22 cellular contexts compared by ENCODE assay signal in genomic region chr2:120425014-120425413, GRCh38.
"Had no signal": no experiment of that assay in that cellular context is flagged by ENCODE, and none has a peak within 500 bp of the region (broad histone marks: within the 10 kb centered on the region; RNA-seq: fewer than 3 reads in every experiment).

No MANE protein-coding gene starts in this region.

- H3K9me3 ChIP-seq: esophagus squamous epithelium, gastrocnemius medialis, tibial artery, uterus had no signal

- H3K9me3 Mint-ChIP-seq: activated naive CD4-positive, alpha-beta T cell treated with anti-CD3 and anti-CD28 coated beads, Interleukin-2, amount 50 U/mL, for 24 hours; effector memory CD8-positive, alpha-beta T cell; mesothelial cell of epicardium; natural killer cell; stimulated activated naive CD8-positive, alpha-beta T cell treated with anti-CD3 and anti-CD28 coated beads, Interleukin-15, Interleukin-2, amounts not matched to agents 100 ng/mL and 50 ng/mL, for 24 hours; T-helper 2 cell treated with Interferon-gamma antibody and Interleukin-4, amounts not matched to agents 5 μg/mL and 100 μg/mL, for 36 hours had no signal

- H3K27ac Mint-ChIP-seq: activated naive CD4-positive, alpha-beta T cell treated with anti-CD3 and anti-CD28 coated beads, Interleukin-2, amount 50 U/mL, for 24 hours; brain; effector memory CD8-positive, alpha-beta T cell; mesothelial cell of epicardium; natural killer cell; progenitor cell of endocrine pancreas; stimulated activated naive CD8-positive, alpha-beta T cell treated with anti-CD3 and anti-CD28 coated beads, Interleukin-15, Interleukin-2, amounts not matched to agents 100 ng/mL and 50 ng/mL, for 24 hours; T-helper 2 cell treated with Interferon-gamma antibody and Interleukin-4, amounts not matched to agents 5 μg/mL and 100 μg/mL, for 36 hours had no signal

- H3K4me1 Mint-ChIP-seq: activated naive CD4-positive, alpha-beta T cell treated with anti-CD3 and anti-CD28 coated beads, Interleukin-2, amount 50 U/mL, for 24 hours; mesothelial cell of epicardium; natural killer cell had no signal

- H3K36me3 Mint-ChIP-seq: activated naive CD4-positive, alpha-beta T cell treated with anti-CD3 and anti-CD28 coated beads, Interleukin-2, amount 50 U/mL, for 24 hours; brain; mesothelial cell of epicardium; natural killer cell had no signal

- H3K4me3 ChIP-seq: esophagus squamous epithelium, gastrocnemius medialis, lung, tibial artery, uterus had no signal

- H3K4me1 ChIP-seq: esophagus squamous epithelium, gastrocnemius medialis, tibial artery, uterus had no signal

- H3K27me3 ChIP-seq: uterus had no signal

- H3K4me3 Mint-ChIP-seq: activated naive CD4-positive, alpha-beta T cell treated with anti-CD3 and anti-CD28 coated beads, Interleukin-2, amount 50 U/mL, for 24 hours; brain; effector memory CD8-positive, alpha-beta T cell; mesothelial cell of epicardium; natural killer cell; stimulated activated naive CD8-positive, alpha-beta T cell treated with anti-CD3 and anti-CD28 coated beads, Interleukin-15, Interleukin-2, amounts not matched to agents 100 ng/mL and 50 ng/mL, for 24 hours; T-helper 2 cell treated with Interferon-gamma antibody and Interleukin-4, amounts not matched to agents 5 μg/mL and 100 μg/mL, for 36 hours had no signal

- H3K27ac ChIP-seq: esophagus squamous epithelium, gastrocnemius medialis, tibial artery, uterus, WERI-Rb-1 had no signal

- ATAC-seq: effector memory CD8-positive, alpha-beta T cell; gastrocnemius medialis; left colon; natural killer cell; SK-N-SH treated with all-trans-retinoic acid at 6 μM for 48 hours had no signal

- DNase-seq: activated gamma-delta T cell treated with Interleukin-2 at 50 U/mL for 16 hours; anterior cingulate cortex; caudate nucleus; effector memory CD8-positive, alpha-beta T cell; esophagus squamous epithelium; gastrocnemius medialis; hypothalamus; left colon; natural killer cell; retina; stimulated activated CD4-positive, alpha-beta T cell treated with anti-CD3 and anti-CD28 coated beads, Interleukin-4, amount 100 ng/mL, for 4 hours; tibial artery; WERI-Rb-1 had no signal

- H3K36me3 ChIP-seq: esophagus squamous epithelium, gastrocnemius medialis, tibial artery, uterus, WERI-Rb-1 had no signal
